Comparison of ENCODE assay signal across 8 cellular contexts in genomic region chr6:106163446-106163965, GRCh38.
DNase-seq lines count a peak whose midpoint lies in the region; ATAC-seq and TF ChIP-seq lines count a peak whose summit lies in the region.

No MANE protein-coding gene starts in this region.

- peaks cover 11% of the 10 kb centered on the region for H3K36me3 Mint-ChIP-seq in natural killer cell treated with Interleukin-12 subunit alpha and Interleukin-12 subunit beta and Interleukin-15 and Interleukin-18, amount 100 ng/mL, for 72 hours
- H3K36me3 Mint-ChIP-seq in glutamatergic neuron (ENCODE audit: unreplicated experiment): no peaks in the 10 kb centered on the region

- DNase-seq in UCSD-AML1 (lab: John Stamatoyannopoulos, UW; ENCODE audit: unreplicated experiment) (peak; percentile 57), coronary artery (ENCODE audit: low spot score) (no peak), glutamatergic neuron (no peak), NCI-H82 treated with DMSO at 0.1 percent for 48 hours (lab: John Stamatoyannopoulos, UW; ENCODE audit: unreplicated experiment) (no peak), NCI-H1092 treated with DMSO at 0.1 percent for 48 hours (lab: John Stamatoyannopoulos, UW) (no peak)
- DNase-seq in natural killer cell treated with Interleukin-12 subunit alpha and Interleukin-12 subunit beta and Interleukin-15 and Interleukin-18, amount 100 ng/mL, for 72 hours (ENCODE audit: low spot score): peak; percentile 74

- peak overlapping the region; percentile 97 to 99 for H3K27ac Mint-ChIP-seq in natural killer cell treated with Interleukin-12 subunit alpha and Interleukin-12 subunit beta and Interleukin-15 and Interleukin-18, amount 100 ng/mL, for 72 hours
- no peak overlapping the region for H3K27ac Mint-ChIP-seq in glutamatergic neuron (ENCODE audit: unreplicated experiment)

- no peaks in the 10 kb centered on the region for H3K9me3 Mint-ChIP-seq in natural killer cell treated with Interleukin-12 subunit alpha and Interleukin-12 subunit beta and Interleukin-15 and Interleukin-18, amount 100 ng/mL, for 72 hours
- no peaks in the 10 kb centered on the region for H3K9me3 Mint-ChIP-seq in glutamatergic neuron (ENCODE audit: unreplicated experiment)

- peaks cover 62 to 77% of the 10 kb centered on the region in 2 donors for H3K4me1 Mint-ChIP-seq in natural killer cell treated with Interleukin-12 subunit alpha and Interleukin-12 subunit beta and Interleukin-15 and Interleukin-18, amount 100 ng/mL, for 72 hours (ENCODE audit: low read depth in 2 of 2)
- peaks cover 2% of the 10 kb centered on the region for H3K4me1 Mint-ChIP-seq in glutamatergic neuron (ENCODE audit: low read depth, unreplicated experiment)

- no peaks in the 10 kb centered on the region for H3K27me3 Mint-ChIP-seq in natural killer cell treated with Interleukin-12 subunit alpha and Interleukin-12 subunit beta and Interleukin-15 and Interleukin-18, amount 100 ng/mL, for 72 hours
- no peaks in the 10 kb centered on the region for H3K27me3 Mint-ChIP-seq in glutamatergic neuron (ENCODE audit: unreplicated experiment)

- ATAC-seq in GM18868 (IDR thresholded peaks at IDR 0.05; ENCODE audit: unreplicated experiment) (peak; percentile 19), HG03097 (IDR thresholded peaks at IDR 0.05; ENCODE audit: low FRiP score, unreplicated experiment) (peak; percentile 27)
- ATAC-seq in natural killer cell treated with Interleukin-12 subunit alpha and Interleukin-12 subunit beta and Interleukin-15 and Interleukin-18, amount 100 ng/mL, for 72 hours: peak; percentile 45 to 55

- no peak for TF ChIP-seq CTCF in coronary artery (IDR thresholded peaks at IDR 0.05)
- TF ChIP-seq CTCF in glutamatergic neuron (IDR thresholded peaks at IDR 0.05; ENCODE audit: partially characterized antibody, unreplicated experiment): no peak

- peak overlapping the region; percentile 25 for H3K4me3 ChIP-seq in coronary artery

- H3K4me3 Mint-ChIP-seq in natural killer cell treated with Interleukin-12 subunit alpha and Interleukin-12 subunit beta and Interleukin-15 and Interleukin-18, amount 100 ng/mL, for 72 hours: peak overlapping the region; percentile 87
- H3K4me3 Mint-ChIP-seq in glutamatergic neuron (ENCODE audit: unreplicated experiment): no peak overlapping the region

- peak overlapping the region in 1 of 2 donors; percentile 72 for H3K27ac ChIP-seq in coronary artery

Comparison
In these comparisons a context has a peak if more than half of its experiments do, and no peak if none do; other contexts are left out.
1. DNase-seq: peak in UCSD-AML1 (single experiment) and natural killer cell treated with Interleukin-12 subunit alpha and Interleukin-12 subunit beta and Interleukin-15 and Interleukin-18, amount 100 ng/mL, for 72 hours (single experiment); none in coronary artery (single experiment), glutamatergic neuron (single experiment), NCI-H82 treated with DMSO at 0.1 percent for 48 hours (single experiment) and NCI-H1092 treated with DMSO at 0.1 percent for 48 hours (single experiment).
2. Peak in every context shown above with its lines, with median percentiles within 50 percentile points of each other: ATAC-seq.